9 cellular contexts compared by ENCODE assay signal in genomic region chr15:94327356-94327936, GRCh38.
DNase-seq lines count a peak whose midpoint lies in the region; ATAC-seq and TF ChIP-seq lines count a peak whose summit lies in the region.
"Had no signal": no experiment of that assay in that cellular context is flagged by ENCODE, and none has a peak within 500 bp of the region (broad histone marks: within the 10 kb centered on the region; RNA-seq: fewer than 3 reads in every experiment).

No MANE protein-coding gene starts in this region.

- H3K9me2 ChIP-seq in SU-DHL-6 (replicated peaks; ENCODE audit: insufficient read depth, low read length) = no peaks in the 10 kb centered on the region

- no peak overlapping the region for H3K9ac ChIP-seq in SU-DHL-6 (ENCODE audit: low read length)
- H3K9ac ChIP-seq: BLaER1 treated with 17β-estradiol and CSF1 and Interleukin-3, amounts not matched to agents 10 nM and 100 nM had no signal

- H3K79me2 ChIP-seq in SU-DHL-6 (ENCODE audit: insufficient read depth, low read length) = peaks cover 70% of the 10 kb centered on the region

- DNase-seq in NCI-H2107 treated with DMSO at 0.1 percent for 48 hours (lab: John Stamatoyannopoulos, UW; ENCODE audit: unreplicated experiment) (peak; percentile 13), NCI-H2107 (lab: John Stamatoyannopoulos, UW) (no peak), HT1080 (ENCODE audit: low read depth) (peak; percentile 20), glomerular visceral epithelial cell (ENCODE audit: extremely low spot score) (peak; percentile 37), testis (no peak), putamen (ENCODE audit: low spot score) (no peak)

- H3K36me3 ChIP-seq in SU-DHL-6 (ENCODE audit: low read length) (peaks cover 17% of the 10 kb centered on the region), testis (ENCODE audit: low read depth, missing control alignments) (no peaks in the 10 kb centered on the region)

- ATAC-seq in GM18505 (IDR thresholded peaks at IDR 0.05; ENCODE audit: unreplicated experiment) = no peak

- TF ChIP-seq POLR2A in testis (IDR thresholded peaks at IDR 0.05) = no peak
- no peak for TF ChIP-seq POLR2A in GM18505 (IDR thresholded peaks at IDR 0.05; ENCODE audit: borderline replicate concordance, extremely low read depth, insufficient read depth, insufficient read length)

- intact Hi-C loops in testis (cut with DNase I; ENCODE audit: low total_unique reads) = no loop called here

- no peaks in the 10 kb centered on the region for H3K4me1 ChIP-seq in testis

- TF ChIP-seq CTCF in SU-DHL-6 (IDR thresholded peaks at IDR 0.05; ENCODE audit: insufficient read depth, low read length, poor library complexity, severe bottlenecking) (peak; percentile 38), testis (IDR thresholded peaks at IDR 0.05) (peak in 2 of 3 experiments; percentile 46 to 54)

- H3K27me3 ChIP-seq in SU-DHL-6 (ENCODE audit: low read length) (no peaks in the 10 kb centered on the region), testis (no peaks in the 10 kb centered on the region)

- H3K9me3 ChIP-seq in SU-DHL-6 (ENCODE audit: insufficient read depth, low read length) = no peaks in the 10 kb centered on the region
- no peaks in the 10 kb centered on the region for H3K9me3 ChIP-seq in testis
- H3K9me3 ChIP-seq: BLaER1 treated with 17β-estradiol and CSF1 and Interleukin-3, amounts not matched to agents 10 nM and 100 nM had no signal

- 75 to 83% methylated on average over 2 of the region's 2 CpGs for WGBS in testis, 2 donors

- no peak overlapping the region for H3K27ac ChIP-seq in SU-DHL-6 (ENCODE audit: low read depth, low read length)
- H3K27ac ChIP-seq in testis = no peak overlapping the region
- H3K27ac ChIP-seq: BLaER1 treated with 17β-estradiol and CSF1 and Interleukin-3, amounts not matched to agents 10 nM and 100 nM had no signal

- H3K4me2 ChIP-seq in SU-DHL-6 (ENCODE audit: low read depth, low read length, poor library complexity, severe bottlenecking) = no peak overlapping the region
- H3K4me2 ChIP-seq: BLaER1 treated with 17β-estradiol and CSF1 and Interleukin-3, amounts not matched to agents 10 nM and 100 nM had no signal

- H3K4me3 ChIP-seq in SU-DHL-6 (ENCODE audit: insufficient read depth, low read length, poor library complexity, severe bottlenecking) = no peak overlapping the region
- no peak overlapping the region for H3K4me3 ChIP-seq in testis
- H3K4me3 ChIP-seq: BLaER1 treated with 17β-estradiol and CSF1 and Interleukin-3, amounts not matched to agents 10 nM and 100 nM had no signal

- H3F3A ChIP-seq in SU-DHL-6 (ENCODE audit: insufficient read depth) = peaks cover 2% of the 10 kb centered on the region; the same call in 1 of the 2 replicates

- H2AFZ ChIP-seq in SU-DHL-6 (ENCODE audit: low read depth, low read length, severe bottlenecking) = no peak overlapping the region

- H4K20me1 ChIP-seq in SU-DHL-6 (ENCODE audit: low read depth, low read length) = no peaks in the 10 kb centered on the region; the same call in 1 of the 2 replicates
- H4K20me1 ChIP-seq: BLaER1 treated with 17β-estradiol and CSF1 and Interleukin-3, amounts not matched to agents 10 nM and 100 nM had no signal

Comparison
In these comparisons a context has a peak if more than half of its experiments do, and no peak if none do; other contexts are left out.
1. DNase-seq: peak in NCI-H2107 treated with DMSO at 0.1 percent for 48 hours (single experiment), HT1080 (single experiment) and glomerular visceral epithelial cell (single experiment); none in NCI-H2107 (single experiment), testis (single experiment) and putamen (single experiment).